ENCODE assay signal across 18 cellular contexts in the genomic region with DNA sequence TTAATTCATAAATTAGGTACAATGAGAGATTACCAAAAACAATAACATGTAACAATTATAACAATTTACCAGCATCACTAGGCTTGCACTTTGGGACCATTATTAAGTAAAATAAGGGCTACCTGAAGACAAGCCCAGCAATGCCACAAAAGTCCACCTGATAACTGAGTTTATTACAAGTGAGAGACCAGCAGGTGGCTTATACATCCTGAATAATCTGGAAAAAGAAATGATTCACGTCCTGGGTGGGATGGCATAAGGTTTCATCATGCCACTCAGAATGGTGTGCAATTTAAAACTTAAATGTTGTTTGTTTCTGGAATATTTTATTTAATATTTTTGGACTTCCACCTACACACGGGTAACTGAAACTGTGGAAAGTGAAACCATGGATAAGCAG.
DNase-seq lines count a peak whose midpoint lies in the region; ATAC-seq and TF ChIP-seq lines count a peak whose summit lies in the region.
"Had no signal": no experiment of that assay in that cellular context is flagged by ENCODE, and none has a peak within 500 bp of the region (broad histone marks: within the 10 kb centered on the region; RNA-seq: fewer than 3 reads in every experiment).

No MANE protein-coding gene starts in this region.

- ATAC-seq in GM19455 (IDR thresholded peaks at IDR 0.05; ENCODE audit: unreplicated experiment), result no peak
- no peak for ATAC-seq in stimulated activated effector memory CD8-positive, alpha-beta T cell treated with anti-CD3 and anti-CD28 coated beads, Interleukin-12 subunit alpha, Interleukin-12 subunit beta, amount 100 ng/mL, for 72 hours
- ATAC-seq: A549; CD8-positive, alpha-beta T cell; HCT116 had no signal

- no peaks in the 10 kb centered on the region for H3K36me3 Mint-ChIP-seq in endodermal cell (ENCODE audit: low read depth)
- H3K36me3 Mint-ChIP-seq in stimulated activated effector memory CD8-positive, alpha-beta T cell treated with anti-CD3 and anti-CD28 coated beads, Interleukin-12 subunit alpha, Interleukin-12 subunit beta, amount 100 ng/mL, for 72 hours, result no peaks in the 10 kb centered on the region
- H3K36me3 Mint-ChIP-seq: CD8-positive, alpha-beta T cell had no signal

- H3K27me3 Mint-ChIP-seq in endodermal cell (ENCODE audit: insufficient read depth), result no peaks in the 10 kb centered on the region

- 40 to 57% methylated on average over 1 of the region's 2 CpGs for WGBS in endodermal cell (ENCODE audit: insufficient coverage in 1 of 2, insufficient read length in 1 of 2), 2 experiments

- no peaks in the 10 kb centered on the region for H3K9me3 Mint-ChIP-seq in endodermal cell
- H3K9me3 Mint-ChIP-seq in stimulated activated effector memory CD8-positive, alpha-beta T cell treated with anti-CD3 and anti-CD28 coated beads, Interleukin-12 subunit alpha, Interleukin-12 subunit beta, amount 100 ng/mL, for 72 hours, result peaks cover 9% of the 10 kb centered on the region

- no peak overlapping the region for H3K27ac Mint-ChIP-seq in endodermal cell
- H3K27ac Mint-ChIP-seq in stimulated activated effector memory CD8-positive, alpha-beta T cell treated with anti-CD3 and anti-CD28 coated beads, Interleukin-12 subunit alpha, Interleukin-12 subunit beta, amount 100 ng/mL, for 72 hours, result no peak overlapping the region
- H3K27ac Mint-ChIP-seq: CD8-positive, alpha-beta T cell; HFFc6 had no signal

- DNase-seq in DMS53 (lab: John Stamatoyannopoulos, UW), result peak; percentile 1
- DNase-seq in DMS53 treated with DMSO at 0.1 percent for 48 hours (lab: John Stamatoyannopoulos, UW; ENCODE audit: unreplicated experiment), result no peak
- DNase-seq in SK-MEL-5 (ENCODE audit: low read depth, low spot score), result peak; percentile 8
- no peak for DNase-seq in epithelial cell of proximal tubule (ENCODE audit: low read depth)
- DNase-seq in endodermal cell, result no peak
- DNase-seq in stimulated activated effector memory CD8-positive, alpha-beta T cell treated with anti-CD3 and anti-CD28 coated beads, Interleukin-12 subunit alpha, Interleukin-12 subunit beta, amount 100 ng/mL, for 72 hours (ENCODE audit: low spot score in 2 of 2), result no peak
- DNase-seq: Calu3; CD8-positive, alpha-beta T cell; GDM1; GOT3; H7; HFFc6 had no signal

- no peak overlapping the region for H2AFZ ChIP-seq in OCI-LY3 (ENCODE audit: low read depth, low read length)

- H3K4me3 ChIP-seq in OCI-LY3 (ENCODE audit: low read length) (no peak overlapping the region), epithelial cell of proximal tubule (ENCODE audit: low read depth, low read length) (no peak overlapping the region), endodermal cell (ENCODE audit: low read length) (no peak overlapping the region)
- H3K4me3 ChIP-seq: A549; BLaER1 treated with 17β-estradiol and CSF1 and Interleukin-3, amounts not matched to agents 10 nM and 100 nM had no signal

- H3K4me2 ChIP-seq in OCI-LY3 (ENCODE audit: low read length), result no peak overlapping the region
- H3K4me2 ChIP-seq: A549; BLaER1 treated with 17β-estradiol and CSF1 and Interleukin-3, amounts not matched to agents 10 nM and 100 nM had no signal

- TF ChIP-seq CTCF in OCI-LY3 (IDR thresholded peaks at IDR 0.05; ENCODE audit: low read depth, low read length) (0 out of 2 replicates have a peak, but pooled peaks have one; percentile 6), epithelial cell of proximal tubule (conservative IDR thresholded peaks at IDR 0.05; ENCODE audit: low read depth, low read length) (peak; percentile 15), endodermal cell (conservative IDR thresholded peaks at IDR 0.05) (no peak)

- H3K9me3 ChIP-seq in OCI-LY3 (ENCODE audit: insufficient read depth, low read length) (no peaks in the 10 kb centered on the region; the same call in 1 of the 2 replicates), endodermal cell (ENCODE audit: control insufficient read depth, low read length) (no peaks in the 10 kb centered on the region)
- H3K9me3 ChIP-seq: A549; BLaER1 treated with 17β-estradiol and CSF1 and Interleukin-3, amounts not matched to agents 10 nM and 100 nM had no signal

- in situ Hi-C loops in SK-MEL-5 (cut with HindIII; ENCODE audit: low pct_unique_long_range_greater_than_20kb, low sequenced_read_pairs), result no loop called here

- no peaks in the 10 kb centered on the region for H3K79me2 ChIP-seq in OCI-LY3 (ENCODE audit: low read length)

- H3K27ac ChIP-seq in OCI-LY3 (ENCODE audit: low read length) (no peak overlapping the region), endodermal cell (ENCODE audit: low read depth, low read length) (no peak overlapping the region)
- H3K27ac ChIP-seq: 22Rv1; A549; BLaER1 treated with 17β-estradiol and CSF1 and Interleukin-3, amounts not matched to agents 10 nM and 100 nM had no signal

- H3K36me3 ChIP-seq in OCI-LY3 (replicated peaks; ENCODE audit: low read depth, low read length), result no peaks in the 10 kb centered on the region
- H3K36me3 ChIP-seq in endodermal cell (ENCODE audit: control insufficient read depth, insufficient read depth, low read length), result no peaks in the 10 kb centered on the region
- H3K36me3 ChIP-seq: BLaER1 treated with 17β-estradiol and CSF1 and Interleukin-3, amounts not matched to agents 10 nM and 100 nM had no signal

- no peak overlapping the region for H3K4me3 Mint-ChIP-seq in endodermal cell
- no peak overlapping the region for H3K4me3 Mint-ChIP-seq in stimulated activated effector memory CD8-positive, alpha-beta T cell treated with anti-CD3 and anti-CD28 coated beads, Interleukin-12 subunit alpha, Interleukin-12 subunit beta, amount 100 ng/mL, for 72 hours
- H3K4me3 Mint-ChIP-seq: CD8-positive, alpha-beta T cell; HFFc6 had no signal

- no peaks in the 10 kb centered on the region for H3K27me3 ChIP-seq in OCI-LY3 (ENCODE audit: low read depth, low read length)
- peaks cover 17% of the 10 kb centered on the region for H3K27me3 ChIP-seq in endodermal cell (ENCODE audit: control insufficient read depth, insufficient read depth, low read length, poor library complexity, severe bottlenecking)
- H3K27me3 ChIP-seq: BLaER1 treated with 17β-estradiol and CSF1 and Interleukin-3, amounts not matched to agents 10 nM and 100 nM had no signal

- no peaks in the 10 kb centered on the region for H4K20me1 ChIP-seq in OCI-LY3 (ENCODE audit: insufficient read depth, low read length)
- H4K20me1 ChIP-seq: BLaER1 treated with 17β-estradiol and CSF1 and Interleukin-3, amounts not matched to agents 10 nM and 100 nM had no signal

- H3K4me1 ChIP-seq in OCI-LY3 (ENCODE audit: low read length), result no peaks in the 10 kb centered on the region
- no peaks in the 10 kb centered on the region for H3K4me1 ChIP-seq in endodermal cell (ENCODE audit: control insufficient read depth, insufficient read depth, low read length)
- H3K4me1 ChIP-seq: A549; BLaER1 treated with 17β-estradiol and CSF1 and Interleukin-3, amounts not matched to agents 10 nM and 100 nM had no signal

- no peak overlapping the region for H3K9ac ChIP-seq in OCI-LY3 (ENCODE audit: low read length)
- no peak overlapping the region for H3K9ac ChIP-seq in endodermal cell (ENCODE audit: extremely low read depth, low read length, poor library complexity, severe bottlenecking)
- H3K9ac ChIP-seq: BLaER1 treated with 17β-estradiol and CSF1 and Interleukin-3, amounts not matched to agents 10 nM and 100 nM had no signal

- H3K4me1 Mint-ChIP-seq in endodermal cell, result no peaks in the 10 kb centered on the region
- H3K4me1 Mint-ChIP-seq in stimulated activated effector memory CD8-positive, alpha-beta T cell treated with anti-CD3 and anti-CD28 coated beads, Interleukin-12 subunit alpha, Interleukin-12 subunit beta, amount 100 ng/mL, for 72 hours, result no peaks in the 10 kb centered on the region

Comparison
In these comparisons a context has a peak if more than half of its experiments do, and no peak if none do; other contexts are left out.
1. DNase-seq: peak in DMS53 (single experiment) and SK-MEL-5 (single experiment); none in DMS53 treated with DMSO at 0.1 percent for 48 hours (single experiment), epithelial cell of proximal tubule (single experiment), endodermal cell (single experiment) and stimulated activated effector memory CD8-positive, alpha-beta T cell treated with anti-CD3 and anti-CD28 coated beads, Interleukin-12 subunit alpha, Interleukin-12 subunit beta, amount 100 ng/mL, for 72 hours (0 of 2).